8 cellular contexts compared by ENCODE assay signal in the genomic region with DNA sequence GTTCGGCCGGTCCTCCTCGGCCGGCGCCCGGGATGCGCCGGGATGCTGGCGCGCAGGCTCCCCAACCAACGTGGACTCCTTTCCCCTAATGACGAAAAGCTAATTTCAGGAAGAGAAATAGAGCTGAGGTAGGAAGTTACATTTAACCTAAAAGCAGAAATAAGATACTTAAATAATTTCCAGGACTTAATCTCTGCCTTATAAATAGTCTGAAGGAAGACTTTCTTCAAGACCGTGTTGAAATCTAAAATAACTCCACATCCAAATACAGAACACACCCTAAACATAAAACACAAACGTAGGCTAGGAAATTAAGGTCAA. TPM values are rescaled to one million over a fixed set of nuclear protein-coding genes. Genes with fewer than 3 reads are reported as not detected.
DNase-seq lines count a peak whose midpoint lies in the region; ATAC-seq and TF ChIP-seq lines count a peak whose summit lies in the region.

No MANE protein-coding gene starts in this region.

- peaks cover 29% of the 10 kb centered on the region for H3K4me1 ChIP-seq in PC-3 (ENCODE audit: insufficient read depth, low read length)
- peaks cover 0 to 2% of the 10 kb centered on the region in 2 donors for H3K4me1 ChIP-seq in esophagus (ENCODE audit: control insufficient read depth in 2 of 2, insufficient read depth in 2 of 2, low read length in 1 of 2)

- H3K9ac ChIP-seq in PC-3 (ENCODE audit: low read length) = peak overlapping the region; percentile 93

- ATAC-seq in PC-3 (no peak), GM18511 (IDR thresholded peaks at IDR 0.05; ENCODE audit: unreplicated experiment) (no peak), HG02678 (IDR thresholded peaks at IDR 0.05; ENCODE audit: unreplicated experiment) (no peak)

- CTCF ChIA-PET in PC-3 (lab: Charles Lee) = no interaction called here

- no peaks in the 10 kb centered on the region for H3K9me3 Mint-ChIP-seq in progenitor cell of endocrine pancreas (ENCODE audit: low read depth)

- H3K4me1 Mint-ChIP-seq in progenitor cell of endocrine pancreas (ENCODE audit: low read depth) = peaks cover 31% of the 10 kb centered on the region

- BruUV-seq in PC-3 (replicated peaks; lab: Mats Ljungman, UMichigan) = no TSS peak

- H3K27ac ChIP-seq in PC-3 (ENCODE audit: low read length) = peak overlapping the region; percentile 86
- H3K27ac ChIP-seq in esophagus (ENCODE audit: low read depth in 2 of 2, low read length in 1 of 2) = peak overlapping the region; percentile 98 to 99

- H3F3A ChIP-seq in PC-3 (ENCODE audit: low read length, unreplicated experiment) = no peaks in the 10 kb centered on the region

- peaks cover 9% of the 10 kb centered on the region; the same call in 1 of the 2 replicates for H3K36me3 ChIP-seq in PC-3 (ENCODE audit: low read depth, low read length)
- H3K36me3 ChIP-seq in esophagus (ENCODE audit: control insufficient read depth in 2 of 2, insufficient read depth in 2 of 2, low read length in 1 of 2) = no peaks in the 10 kb centered on the region

- peaks cover 79% of the 10 kb centered on the region for H3K79me2 ChIP-seq in PC-3 (ENCODE audit: low read length)

- no peaks in the 10 kb centered on the region for H3K9me2 ChIP-seq in PC-3 (replicated peaks; ENCODE audit: low read length)

- peak overlapping the region; percentile 90 for H3K4me2 ChIP-seq in PC-3 (ENCODE audit: low read length)

- no peaks in the 10 kb centered on the region for H4K20me1 ChIP-seq in PC-3 (ENCODE audit: low read length)

- H3K27me3 ChIP-seq in PC-3 (ENCODE audit: low read length) = no peaks in the 10 kb centered on the region
- H3K27me3 ChIP-seq in esophagus (ENCODE audit: control insufficient read depth in 1 of 2, insufficient read depth in 2 of 2, low read length in 2 of 2) = no peaks in the 10 kb centered on the region

- peaks cover 8% of the 10 kb centered on the region for H3K36me3 Mint-ChIP-seq in progenitor cell of endocrine pancreas (ENCODE audit: insufficient read depth)

- H3K27me3 Mint-ChIP-seq in progenitor cell of endocrine pancreas = no peaks in the 10 kb centered on the region

- peak overlapping the region; percentile 80 for H3K4me3 Mint-ChIP-seq in progenitor cell of endocrine pancreas (ENCODE audit: low read depth)

- intact Hi-C loops in PC-3 (cut with micrococcal nuclease) = loop anchor here (10.0 kb wide), 1 partner anchor 330 kb away; no protein-coding TSS in a partner anchor

- H3K27ac Mint-ChIP-seq in progenitor cell of endocrine pancreas = peak overlapping the region; percentile 93

- POLR2A ChIA-PET in PC-3 (lab: Charles Lee; ENCODE audit: unreplicated experiment) = interaction anchor here (0.6 kb wide), 1 partner anchor 335 kb away, joined by 6 read pairs; no protein-coding TSS in a partner anchor

- H3K9me3 ChIP-seq in PC-3 (ENCODE audit: low read length) (no peaks in the 10 kb centered on the region), esophagus (ENCODE audit: control insufficient read depth in 2 of 2, insufficient read depth in 1 of 2, low read depth in 1 of 2, low read length in 1 of 2) (no peaks in the 10 kb centered on the region)

- H3K4me3 ChIP-seq in GM12864 (ENCODE audit: low read depth, low read length) (peak overlapping the region; percentile 67), PC-3 (ENCODE audit: low read length) (peak overlapping the region; percentile 99), esophagus (ENCODE audit: low read depth in 1 of 2, low read length in 2 of 2) (peak overlapping the region; percentile 88 to 97)

- TF ChIP-seq CTCF in GM12864 (IDR thresholded peaks at IDR 0.05; ENCODE audit: low read depth, low read length, missing control alignments) = no peak
- TF ChIP-seq CTCF in PC-3 (conservative IDR thresholded peaks at IDR 0.05; ENCODE audit: low read depth, low read length) = no peak
- TF ChIP-seq CTCF in progenitor cell of endocrine pancreas (IDR thresholded peaks at IDR 0.05; ENCODE audit: unreplicated experiment) = no peak

- WGBS in esophagus, 2 donors = 0% methylated on average over 14 of the region's 14 CpGs

- peak overlapping the region; percentile 75; the same call in 1 of the 2 replicates for H2AFZ ChIP-seq in PC-3 (ENCODE audit: low read length)

- no peak for DNase-seq in GM12864 (ENCODE audit: low read depth)
- DNase-seq in PC-3 = no peak
- no peak for DNase-seq in progenitor cell of endocrine pancreas (ENCODE audit: low spot score, unreplicated experiment)
- DNase-seq in inferior parietal cortex (ENCODE audit: extremely low spot score) = no peak
- no peak for DNase-seq in retina

RNA-seq across cellular contexts. Expression of a gene that starts 1.2 kb away (rescaled TPM):
- 24.6 and 25.0 TPM in 2 replicates for total RNA-seq in PC-3 (2014; rRNA removed)
- polyA plus RNA-seq in esophagus = 10 to 100 TPM in 1 of 2 donors, 1 to 10 TPM in 1; 8.4 to 14.5 TPM
- total RNA-seq in progenitor cell of endocrine pancreas = 29.5 and 30.5 TPM in 2 replicates

RNA-seq across cellular contexts. Expression of a gene that starts 39.8 kb away (rescaled TPM):
- total RNA-seq in PC-3 (2014; rRNA removed) (5.3 and 5.8 TPM in 2 replicates), progenitor cell of endocrine pancreas (24.7 and 25.1 TPM in 2 replicates)
- polyA plus RNA-seq in esophagus = 1 to 10 TPM; 3.7 to 5.2 TPM
